ENCODE assay signal across 9 cellular contexts in genomic region chr5:119270121-119270565, GRCh38.
A peak's percentile ranks its signal among the peaks of the same experiment; 100 is the strongest.
DNase-seq lines count a peak whose midpoint lies in the region; ATAC-seq, FAIRE-seq and TF ChIP-seq lines count a peak whose summit lies in the region.
"Had no signal": no experiment of that assay in that cellular context is flagged by ENCODE, and none has a peak within 500 bp of the region (broad histone marks: within the 10 kb centered on the region; RNA-seq: fewer than 3 reads in every experiment).

No MANE protein-coding gene starts in this region.

- peak overlapping the region; percentile 95 for H3K4me2 ChIP-seq in skeletal muscle satellite cell (ENCODE audit: low read length)

- H3K27ac ChIP-seq in colonic mucosa, result peak overlapping the region; percentile 90

- H3K27me3 ChIP-seq in colonic mucosa, result no peaks in the 10 kb centered on the region
- no peaks in the 10 kb centered on the region for H3K27me3 ChIP-seq in skeletal muscle satellite cell (ENCODE audit: control insufficient read depth, insufficient read depth, low read length)

- no peak for TF ChIP-seq CTCF in colonic mucosa (IDR thresholded peaks at IDR 0.05)

- H3K9me3 ChIP-seq in colonic mucosa (no peaks in the 10 kb centered on the region), skeletal muscle satellite cell (replicated peaks; ENCODE audit: low read length) (no peaks in the 10 kb centered on the region)

- intact Hi-C loops in colonic mucosa (cut with DNase I), result no loop called here

- H3K4me1 ChIP-seq in colonic mucosa, result peaks cover 8% of the 10 kb centered on the region
- peaks cover 26% of the 10 kb centered on the region for H3K4me1 ChIP-seq in skeletal muscle satellite cell (ENCODE audit: control insufficient read depth, insufficient read depth, low read length)

- H3K4me3 ChIP-seq in colonic mucosa (peak overlapping the region; percentile 0), skeletal muscle satellite cell (ENCODE audit: low read length) (no peak overlapping the region)

- ATAC-seq in GM19455 (IDR thresholded peaks at IDR 0.05; ENCODE audit: unreplicated experiment) (no peak), HG03280 (IDR thresholded peaks at IDR 0.05; ENCODE audit: unreplicated experiment) (no peak)

- H3K36me3 ChIP-seq in colonic mucosa, result no peaks in the 10 kb centered on the region
- H3K36me3 ChIP-seq in skeletal muscle satellite cell (ENCODE audit: insufficient read depth, low read length), result no peaks in the 10 kb centered on the region

- no peak for DNase-seq in GM12891 (ENCODE audit: insufficient read length, low spot score)
- peak; percentile 1 for DNase-seq in NCI-H146 treated with DMSO at 0.1 percent for 48 hours (lab: John Stamatoyannopoulos, UW; ENCODE audit: unreplicated experiment)
- no peak for DNase-seq in colonic mucosa
- no peak for DNase-seq in medulla oblongata (ENCODE audit: extremely low spot score)
- DNase-seq in NCI-H2107 treated with DMSO at 0.1 percent for 48 hours (lab: John Stamatoyannopoulos, UW; ENCODE audit: unreplicated experiment), result no peak
- DNase-seq: stimulated activated CD4-positive, alpha-beta T cell treated with anti-CD3 and anti-CD28 coated beads, Interleukin-4, amount 100 ng/mL, for 1 hour had no signal

- no peak overlapping the region for H3K9ac ChIP-seq in colonic mucosa (ENCODE audit: low read depth in 2 of 2, low read length in 2 of 2)
- no peak overlapping the region for H3K9ac ChIP-seq in skeletal muscle satellite cell (ENCODE audit: low read depth, low read length)

- peak; percentile 45 for FAIRE-seq in GM12891 (lab: Jason Lieb, UNC)

- TF ChIP-seq POLR2A in GM12891 (IDR thresholded peaks at IDR 0.05; ENCODE audit: low read depth, low read length), result no peak

TF ChIP-seq in GM12891, 5 proteins besides CTCF, POLR2A, EP300 and RAD21:
- no peak for TF ChIP-seq TAF1 (IDR thresholded peaks at IDR 0.05; ENCODE audit: low read depth, low read length)
- no peak for TF ChIP-seq PAX5 (IDR thresholded peaks at IDR 0.05; ENCODE audit: insufficient read depth, low read length, severe bottlenecking)
